ENCODE assay signal across 1 cellular context in genomic region chr3:170867143-170867542, GRCh38.
A peak's percentile ranks its signal among the peaks of the same experiment; 100 is the strongest.
TF ChIP-seq lines count a peak whose summit lies in the region.

No MANE protein-coding gene starts in this region.

TF ChIP-seq in GM12878, 131 proteins besides CTCF, POLR2A, EP300 and RAD21 (continued from another document):
- no peak for TF ChIP-seq ZBTB4 (CRISPR knock-in tag; IDR thresholded peaks at IDR 0.05)
- no peak for TF ChIP-seq TAF1 (IDR thresholded peaks at IDR 0.05; ENCODE audit: borderline replicate concordance, low read depth, low read length)
- TF ChIP-seq SPI1 (IDR thresholded peaks at IDR 0.05; ENCODE audit: borderline replicate concordance, insufficient read depth, low read depth, low read length) = peak; percentile 89; the same call in 1 of the 2 replicates
- peak; percentile 34; the same call in 1 of the 2 replicates for TF ChIP-seq POLR2AphosphoS5 (IDR thresholded peaks at IDR 0.05; ENCODE audit: low read length)
TF ChIP-seq in GM12878: peak in this region for 5.
